ENCODE assay signal across 18 cellular contexts in genomic region chr6:161138545-161139303, GRCh38.
DNase-seq lines count a peak whose midpoint lies in the region; ATAC-seq and TF ChIP-seq lines count a peak whose summit lies in the region.
"Had no signal": no experiment of that assay in that cellular context is flagged by ENCODE, and none has a peak within 500 bp of the region (broad histone marks: within the 10 kb centered on the region; RNA-seq: fewer than 3 reads in every experiment).

No MANE protein-coding gene starts in this region.

- no peaks in the 10 kb centered on the region for H3K9me3 Mint-ChIP-seq in endothelial cell (ENCODE audit: unreplicated experiment)
- H3K9me3 Mint-ChIP-seq in neural crest cell: no peaks in the 10 kb centered on the region
- H3K9me3 Mint-ChIP-seq in naive thymus-derived CD8-positive, alpha-beta T cell: peaks cover 0 to 2% (median 0%) of the 10 kb centered on the region in 9 donors
- H3K9me3 Mint-ChIP-seq: activated T-cell treated with anti-CD3 and anti-CD28 coated beads, Interleukin-2, amount 50 U/mL, for 72 hours; T-cell had no signal

- peak overlapping the region; percentile 73 for H3K9ac ChIP-seq in PC-3 (ENCODE audit: low read length)

- no TSS peak for BruUV-seq in PC-3 (replicated peaks; lab: Mats Ljungman, UMichigan)

- H3K9me3 ChIP-seq in PC-3 (ENCODE audit: low read length): no peaks in the 10 kb centered on the region
- H3K9me3 ChIP-seq: upper lobe of right lung had no signal

- peak overlapping the region; percentile 56 for H3K4me3 Mint-ChIP-seq in endothelial cell (ENCODE audit: unreplicated experiment)
- peak overlapping the region; percentile 15 for H3K4me3 Mint-ChIP-seq in neural crest cell
- no peak overlapping the region for H3K4me3 Mint-ChIP-seq in naive thymus-derived CD8-positive, alpha-beta T cell
- H3K4me3 Mint-ChIP-seq: activated CD4-positive, alpha-beta T cell treated with anti-CD3 and anti-CD28 coated beads for 36 hours; activated naive CD8-positive, alpha-beta T cell; activated T-cell treated with anti-CD3 and anti-CD28 coated beads, Interleukin-2, amount 50 U/mL, for 72 hours; B cell; T-cell had no signal

- peak overlapping the region; percentile 86 for H3K27ac ChIP-seq in PC-3 (ENCODE audit: low read length)
- H3K27ac ChIP-seq: upper lobe of right lung had no signal

- H4K20me1 ChIP-seq in PC-3 (ENCODE audit: low read length): no peaks in the 10 kb centered on the region

- TF ChIP-seq CTCF in PC-3 (conservative IDR thresholded peaks at IDR 0.05; ENCODE audit: low read depth, low read length) (no peak), endothelial cell (IDR thresholded peaks at IDR 0.05; ENCODE audit: unreplicated experiment) (no peak), neural crest cell (conservative IDR thresholded peaks at IDR 0.05) (no peak)

- no peaks in the 10 kb centered on the region for H3F3A ChIP-seq in PC-3 (ENCODE audit: low read length, unreplicated experiment)

- ATAC-seq in PC-3 (no peak), HG02610 (IDR thresholded peaks at IDR 0.05; ENCODE audit: unreplicated experiment) (no peak), GM21717 (IDR thresholded peaks at IDR 0.05; ENCODE audit: unreplicated experiment) (no peak)
- no peak for ATAC-seq in naive thymus-derived CD8-positive, alpha-beta T cell

- no peaks in the 10 kb centered on the region for H3K36me3 ChIP-seq in PC-3 (ENCODE audit: low read depth, low read length)
- H3K36me3 ChIP-seq: upper lobe of right lung had no signal

- no peak overlapping the region for H3K4me3 ChIP-seq in PC-3 (ENCODE audit: low read length)
- H3K4me3 ChIP-seq: upper lobe of right lung had no signal

- H2AFZ ChIP-seq in PC-3 (ENCODE audit: low read length): no peak overlapping the region

- no peaks in the 10 kb centered on the region for H3K79me2 ChIP-seq in PC-3 (ENCODE audit: low read length)

- intact Hi-C loops in PC-3 (cut with micrococcal nuclease): loop anchor here (10.0 kb wide), 1 partner anchor 144 kb away; the partner anchor contains the start of gene MAP3K4

- H3K4me1 Mint-ChIP-seq in endothelial cell (ENCODE audit: unreplicated experiment) (peaks cover 11% of the 10 kb centered on the region), neural crest cell (peaks cover 17% of the 10 kb centered on the region)
- H3K4me1 Mint-ChIP-seq in naive thymus-derived CD8-positive, alpha-beta T cell: peaks cover 0 to 8% (median 3%) of the 10 kb centered on the region in 4 donors
- H3K4me1 Mint-ChIP-seq: activated CD4-positive, alpha-beta T cell treated with anti-CD3 and anti-CD28 coated beads for 36 hours; T-cell had no signal

- peak; percentile 1 for DNase-seq in NCI-H345 (lab: John Stamatoyannopoulos, UW)
- DNase-seq in NCI-H345 treated with DMSO at 0.1 percent for 48 hours (lab: John Stamatoyannopoulos, UW; ENCODE audit: unreplicated experiment): no peak
- no peak for DNase-seq in PC-3
- DNase-seq in endothelial cell (ENCODE audit: low spot score): no peak
- DNase-seq in neural crest cell (ENCODE audit: low read depth, low spot score): no peak
- no peak for DNase-seq in naive thymus-derived CD8-positive, alpha-beta T cell
- DNase-seq: 8988T; activated CD4-positive, alpha-beta T cell treated with anti-CD3 and anti-CD28 coated beads for 36 hours; activated T-cell treated with anti-CD3 and anti-CD28 coated beads, Interleukin-2, amount 50 U/mL, for 72 hours; cerebellar nuclear complex; foreskin melanocyte; NCI-H1092; upper lobe of right lung had no signal

- CTCF ChIA-PET in PC-3 (lab: Charles Lee): interaction anchor here (0.8 kb wide), 1 partner anchor 232 kb away, joined by 5 read pairs; no protein-coding TSS in a partner anchor

- H3K27me3 Mint-ChIP-seq in endothelial cell (ENCODE audit: unreplicated experiment) (peaks cover 16% of the 10 kb centered on the region), neural crest cell (ENCODE audit: low read depth) (no peaks in the 10 kb centered on the region)
- no peaks in the 10 kb centered on the region for H3K27me3 Mint-ChIP-seq in naive thymus-derived CD8-positive, alpha-beta T cell
- H3K27me3 Mint-ChIP-seq: activated CD4-positive, alpha-beta T cell treated with anti-CD3 and anti-CD28 coated beads for 36 hours; activated naive CD8-positive, alpha-beta T cell; B cell; T-cell had no signal

- peaks cover 44% of the 10 kb centered on the region for H3K36me3 Mint-ChIP-seq in endothelial cell (ENCODE audit: low read depth, unreplicated experiment)
- peaks cover 47% of the 10 kb centered on the region for H3K36me3 Mint-ChIP-seq in neural crest cell (ENCODE audit: low read depth)
- peaks cover 0 to 11% (median 5%) of the 10 kb centered on the region in 3 donors for H3K36me3 Mint-ChIP-seq in naive thymus-derived CD8-positive, alpha-beta T cell
- H3K36me3 Mint-ChIP-seq: activated naive CD8-positive, alpha-beta T cell had no signal

- H3K4me2 ChIP-seq in PC-3 (ENCODE audit: low read length): no peak overlapping the region

- H3K9me2 ChIP-seq in PC-3 (replicated peaks; ENCODE audit: low read length): no peaks in the 10 kb centered on the region

- POLR2A ChIA-PET in PC-3 (lab: Charles Lee; ENCODE audit: unreplicated experiment): no interaction called here
- POLR2A ChIA-PET in naive thymus-derived CD8-positive, alpha-beta T cell (lab: Charles Lee): no interaction called here

- peak overlapping the region; percentile 42 for H3K27ac Mint-ChIP-seq in endothelial cell (ENCODE audit: unreplicated experiment)
- peak overlapping the region; percentile 50 for H3K27ac Mint-ChIP-seq in neural crest cell (ENCODE audit: unreplicated experiment)
- peak overlapping the region in 1 of 10 donors; percentile 9 for H3K27ac Mint-ChIP-seq in naive thymus-derived CD8-positive, alpha-beta T cell
- H3K27ac Mint-ChIP-seq: activated CD4-positive, alpha-beta T cell treated with anti-CD3 and anti-CD28 coated beads for 36 hours; activated naive CD8-positive, alpha-beta T cell; activated T-cell treated with anti-CD3 and anti-CD28 coated beads, Interleukin-2, amount 50 U/mL, for 72 hours; B cell; T-cell had no signal

- no peaks in the 10 kb centered on the region for H3K27me3 ChIP-seq in PC-3 (ENCODE audit: low read length)
- H3K27me3 ChIP-seq: upper lobe of right lung had no signal

- H3K4me1 ChIP-seq in PC-3 (ENCODE audit: insufficient read depth, low read length): peaks cover 42% of the 10 kb centered on the region
- H3K4me1 ChIP-seq: upper lobe of right lung had no signal

Comparison
In these comparisons a context has a peak if more than half of its experiments do, and no peak if none do; other contexts are left out.
1. H3K4me3 Mint-ChIP-seq: peak in endothelial cell (single experiment) and neural crest cell (single experiment); none in naive thymus-derived CD8-positive, alpha-beta T cell (0 of 10).